1 cellular context compared by ENCODE assay signal in the genomic region with DNA sequence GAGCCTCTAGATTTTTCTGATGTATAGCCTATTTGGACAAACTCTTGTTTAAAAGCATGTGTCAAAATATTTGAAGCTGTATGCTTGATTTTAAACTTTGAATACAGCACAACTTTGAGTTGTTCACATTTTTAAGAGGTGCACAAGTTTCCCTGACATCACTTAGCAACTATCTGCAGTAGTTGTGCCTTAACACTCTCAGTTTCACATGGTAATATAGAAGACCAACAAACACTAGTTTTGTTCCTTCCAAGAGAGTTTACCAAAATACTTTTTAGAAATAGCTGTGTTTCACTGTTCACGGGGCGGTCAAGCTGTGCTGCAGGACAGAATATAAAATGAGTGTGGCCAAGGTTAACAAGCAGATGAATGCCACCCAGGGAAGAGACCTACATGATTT. TPM values are rescaled to one million over a fixed set of nuclear protein-coding genes. Genes with fewer than 3 reads are reported as not detected.
"Had no signal": no experiment of that assay in that cellular context is flagged by ENCODE, and none has a peak within 500 bp of the region (broad histone marks: within the 10 kb centered on the region; RNA-seq: fewer than 3 reads in every experiment).

No MANE protein-coding gene starts in this region.

RNA-seq across cellular contexts. Expression of a gene that starts 42.5 kb away (rescaled TPM):
- total RNA-seq: pulmonary artery endothelial cell had no signal
